In genomic region chr14:76947078-76947837, GRCh38 we compare ENCODE assay signal across 1 cellular context.
TF ChIP-seq lines count a peak whose summit lies in the region.

No MANE protein-coding gene starts in this region.

TF ChIP-seq in HepG2, 621 proteins besides CTCF, POLR2A, EP300 and RAD21 (continued from another document and continues in another):
- TF ChIP-seq KIAA2018 (CRISPR knock-in tag; IDR thresholded peaks at IDR 0.05; ENCODE audit: borderline replicate concordance), result no peak
- TF ChIP-seq NFKB2 (CRISPR knock-in tag; IDR thresholded peaks at IDR 0.05; ENCODE audit: borderline replicate concordance), result peak; percentile 75; the same call in 1 of the 2 replicates
- TF ChIP-seq NCOR1 (IDR thresholded peaks at IDR 0.05; ENCODE audit: borderline replicate concordance, low read length), result 0 out of 2 replicates have a peak, but pooled peaks have one; percentile 30
- no peak for TF ChIP-seq ZNF703 (CRISPR knock-in tag; IDR thresholded peaks at IDR 0.05; ENCODE audit: borderline replicate concordance)
- TF ChIP-seq, protein P1, sequence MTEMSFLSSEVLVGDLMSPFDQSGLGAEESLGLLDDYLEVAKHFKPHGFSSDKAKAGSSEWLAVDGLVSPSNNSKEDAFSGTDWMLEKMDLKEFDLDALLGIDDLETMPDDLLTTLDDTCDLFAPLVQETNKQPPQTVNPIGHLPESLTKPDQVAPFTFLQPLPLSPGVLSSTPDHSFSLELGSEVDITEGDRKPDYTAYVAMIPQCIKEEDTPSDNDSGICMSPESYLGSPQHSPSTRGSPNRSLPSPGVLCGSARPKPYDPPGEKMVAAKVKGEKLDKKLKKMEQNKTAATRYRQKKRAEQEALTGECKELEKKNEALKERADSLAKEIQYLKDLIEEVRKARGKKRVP (CRISPR knock-in tag; IDR thresholded peaks at IDR 0.05), result no peak
- no peak for TF ChIP-seq ZNF75D (CRISPR knock-in tag; IDR thresholded peaks at IDR 0.05; ENCODE audit: borderline replicate concordance)
- TF ChIP-seq, protein P2, sequence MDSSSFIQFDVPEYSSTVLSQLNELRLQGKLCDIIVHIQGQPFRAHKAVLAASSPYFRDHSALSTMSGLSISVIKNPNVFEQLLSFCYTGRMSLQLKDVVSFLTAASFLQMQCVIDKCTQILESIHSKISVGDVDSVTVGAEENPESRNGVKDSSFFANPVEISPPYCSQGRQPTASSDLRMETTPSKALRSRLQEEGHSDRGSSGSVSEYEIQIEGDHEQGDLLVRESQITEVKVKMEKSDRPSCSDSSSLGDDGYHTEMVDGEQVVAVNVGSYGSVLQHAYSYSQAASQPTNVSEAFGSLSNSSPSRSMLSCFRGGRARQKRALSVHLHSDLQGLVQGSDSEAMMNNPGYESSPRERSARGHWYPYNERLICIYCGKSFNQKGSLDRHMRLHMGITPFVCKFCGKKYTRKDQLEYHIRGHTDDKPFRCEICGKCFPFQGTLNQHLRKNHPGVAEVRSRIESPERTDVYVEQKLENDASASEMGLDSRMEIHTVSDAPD (CRISPR knock-in tag; IDR thresholded peaks at IDR 0.05), result no peak
- no peak for TF ChIP-seq STAT5B (CRISPR knock-in tag; IDR thresholded peaks at IDR 0.05)
- peak; percentile 52 for TF ChIP-seq PATZ1 (CRISPR knock-in tag; IDR thresholded peaks at IDR 0.05)
- 0 out of 2 replicates have a peak, but pooled peaks have one; percentile 36 for TF ChIP-seq HES4 (CRISPR knock-in tag; IDR thresholded peaks at IDR 0.05; ENCODE audit: borderline replicate concordance)
- no peak for TF ChIP-seq IRX3 (CRISPR knock-in tag; IDR thresholded peaks at IDR 0.05; ENCODE audit: borderline replicate concordance, low read depth)
- TF ChIP-seq ZNF841 (CRISPR knock-in tag; IDR thresholded peaks at IDR 0.05; ENCODE audit: borderline replicate concordance), result no peak
- peak; percentile 61; the same call in 1 of the 2 replicates for TF ChIP-seq ZNF619 (CRISPR knock-in tag; IDR thresholded peaks at IDR 0.05)
- no peak for TF ChIP-seq ZNF10 (CRISPR knock-in tag; IDR thresholded peaks at IDR 0.05; ENCODE audit: borderline replicate concordance, low read depth)
- TF ChIP-seq HCFC1 (IDR thresholded peaks at IDR 0.05; ENCODE audit: low read depth, low read length), result no peak
- TF ChIP-seq ZFYVE20 (CRISPR knock-in tag; IDR thresholded peaks at IDR 0.05; ENCODE audit: borderline replicate concordance, low read depth), result no peak
- no peak for TF ChIP-seq GTF3A (CRISPR knock-in tag; conservative IDR thresholded peaks at IDR 0.05)
- TF ChIP-seq, protein P3, sequence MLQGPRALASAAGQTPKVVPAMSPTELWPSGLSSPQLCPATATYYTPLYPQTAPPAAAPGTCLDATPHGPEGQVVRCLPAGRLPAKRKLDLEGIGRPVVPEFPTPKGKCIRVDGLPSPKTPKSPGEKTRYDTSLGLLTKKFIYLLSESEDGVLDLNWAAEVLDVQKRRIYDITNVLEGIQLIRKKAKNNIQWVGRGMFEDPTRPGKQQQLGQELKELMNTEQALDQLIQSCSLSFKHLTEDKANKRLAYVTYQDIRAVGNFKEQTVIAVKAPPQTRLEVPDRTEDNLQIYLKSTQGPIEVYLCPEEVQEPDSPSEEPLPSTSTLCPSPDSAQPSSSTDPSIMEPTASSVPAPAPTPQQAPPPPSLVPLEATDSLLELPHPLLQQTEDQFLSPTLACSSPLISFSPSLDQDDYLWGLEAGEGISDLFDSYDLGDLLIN (CRISPR knock-in tag; IDR thresholded peaks at IDR 0.05; ENCODE audit: borderline replicate concordance), result no peak
- TF ChIP-seq, protein P4, sequence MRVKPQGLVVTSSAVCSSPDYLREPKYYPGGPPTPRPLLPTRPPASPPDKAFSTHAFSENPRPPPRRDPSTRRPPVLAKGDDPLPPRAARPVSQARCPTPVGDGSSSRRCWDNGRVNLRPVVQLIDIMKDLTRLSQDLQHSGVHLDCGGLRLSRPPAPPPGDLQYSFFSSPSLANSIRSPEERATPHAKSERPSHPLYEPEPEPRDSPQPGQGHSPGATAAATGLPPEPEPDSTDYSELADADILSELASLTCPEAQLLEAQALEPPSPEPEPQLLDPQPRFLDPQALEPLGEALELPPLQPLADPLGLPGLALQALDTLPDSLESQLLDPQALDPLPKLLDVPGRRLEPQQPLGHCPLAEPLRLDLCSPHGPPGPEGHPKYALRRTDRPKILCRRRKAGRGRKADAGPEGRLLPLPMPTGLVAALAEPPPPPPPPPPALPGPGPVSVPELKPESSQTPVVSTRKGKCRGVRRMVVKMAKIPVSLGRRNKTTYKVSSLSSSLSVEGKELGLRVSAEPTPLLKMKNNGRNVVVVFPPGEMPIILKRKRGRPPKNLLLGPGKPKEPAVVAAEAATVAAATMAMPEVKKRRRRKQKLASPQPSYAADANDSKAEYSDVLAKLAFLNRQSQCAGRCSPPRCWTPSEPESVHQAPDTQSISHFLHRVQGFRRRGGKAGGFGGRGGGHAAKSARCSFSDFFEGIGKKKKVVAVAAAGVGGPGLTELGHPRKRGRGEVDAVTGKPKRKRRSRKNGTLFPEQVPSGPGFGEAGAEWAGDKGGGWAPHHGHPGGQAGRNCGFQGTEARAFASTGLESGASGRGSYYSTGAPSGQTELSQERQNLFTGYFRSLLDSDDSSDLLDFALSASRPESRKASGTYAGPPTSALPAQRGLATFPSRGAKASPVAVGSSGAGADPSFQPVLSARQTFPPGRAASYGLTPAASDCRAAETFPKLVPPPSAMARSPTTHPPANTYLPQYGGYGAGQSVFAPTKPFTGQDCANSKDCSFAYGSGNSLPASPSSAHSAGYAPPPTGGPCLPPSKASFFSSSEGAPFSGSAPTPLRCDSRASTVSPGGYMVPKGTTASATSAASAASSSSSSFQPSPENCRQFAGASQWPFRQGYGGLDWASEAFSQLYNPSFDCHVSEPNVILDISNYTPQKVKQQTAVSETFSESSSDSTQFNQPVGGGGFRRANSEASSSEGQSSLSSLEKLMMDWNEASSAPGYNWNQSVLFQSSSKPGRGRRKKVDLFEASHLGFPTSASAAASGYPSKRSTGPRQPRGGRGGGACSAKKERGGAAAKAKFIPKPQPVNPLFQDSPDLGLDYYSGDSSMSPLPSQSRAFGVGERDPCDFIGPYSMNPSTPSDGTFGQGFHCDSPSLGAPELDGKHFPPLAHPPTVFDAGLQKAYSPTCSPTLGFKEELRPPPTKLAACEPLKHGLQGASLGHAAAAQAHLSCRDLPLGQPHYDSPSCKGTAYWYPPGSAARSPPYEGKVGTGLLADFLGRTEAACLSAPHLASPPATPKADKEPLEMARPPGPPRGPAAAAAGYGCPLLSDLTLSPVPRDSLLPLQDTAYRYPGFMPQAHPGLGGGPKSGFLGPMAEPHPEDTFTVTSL (CRISPR knock-in tag; IDR thresholded peaks at IDR 0.05; ENCODE audit: borderline replicate concordance), result no peak
- no peak for TF ChIP-seq RBFOX2 (IDR thresholded peaks at IDR 0.05; ENCODE audit: low read depth, low read length)
- TF ChIP-seq ARNTL (CRISPR knock-in tag; IDR thresholded peaks at IDR 0.05), result no peak
- no peak for TF ChIP-seq ZMAT5 (CRISPR knock-in tag; IDR thresholded peaks at IDR 0.05; ENCODE audit: borderline replicate concordance, low read depth)
- TF ChIP-seq ZNF556 (CRISPR knock-in tag; IDR thresholded peaks at IDR 0.05; ENCODE audit: borderline replicate concordance), result no peak; the same call in 1 of the 2 replicates
- no peak for TF ChIP-seq ZNF614 (CRISPR knock-in tag; IDR thresholded peaks at IDR 0.05; ENCODE audit: borderline replicate concordance)
- no peak for TF ChIP-seq ADNP (CRISPR knock-in tag; IDR thresholded peaks at IDR 0.05)
- TF ChIP-seq ZNF746 (CRISPR knock-in tag; IDR thresholded peaks at IDR 0.05), result no peak
- TF ChIP-seq ZNF17 (CRISPR knock-in tag; IDR thresholded peaks at IDR 0.05), result no peak
- TF ChIP-seq CENPX (CRISPR knock-in tag; IDR thresholded peaks at IDR 0.05), result no peak
- TF ChIP-seq JDP2 (CRISPR knock-in tag; IDR thresholded peaks at IDR 0.05; ENCODE audit: borderline replicate concordance), result no peak
- TF ChIP-seq MBNL3 (CRISPR knock-in tag; conservative IDR thresholded peaks at IDR 0.05), result no peak
- TF ChIP-seq ZBTB7A (CRISPR knock-in tag; IDR thresholded peaks at IDR 0.05), result no peak
- TF ChIP-seq SNAPC2 (CRISPR knock-in tag; IDR thresholded peaks at IDR 0.05), result no peak
- no peak for TF ChIP-seq ZNF326 (CRISPR knock-in tag; IDR thresholded peaks at IDR 0.05; ENCODE audit: borderline replicate concordance)
- TF ChIP-seq, protein P5, sequence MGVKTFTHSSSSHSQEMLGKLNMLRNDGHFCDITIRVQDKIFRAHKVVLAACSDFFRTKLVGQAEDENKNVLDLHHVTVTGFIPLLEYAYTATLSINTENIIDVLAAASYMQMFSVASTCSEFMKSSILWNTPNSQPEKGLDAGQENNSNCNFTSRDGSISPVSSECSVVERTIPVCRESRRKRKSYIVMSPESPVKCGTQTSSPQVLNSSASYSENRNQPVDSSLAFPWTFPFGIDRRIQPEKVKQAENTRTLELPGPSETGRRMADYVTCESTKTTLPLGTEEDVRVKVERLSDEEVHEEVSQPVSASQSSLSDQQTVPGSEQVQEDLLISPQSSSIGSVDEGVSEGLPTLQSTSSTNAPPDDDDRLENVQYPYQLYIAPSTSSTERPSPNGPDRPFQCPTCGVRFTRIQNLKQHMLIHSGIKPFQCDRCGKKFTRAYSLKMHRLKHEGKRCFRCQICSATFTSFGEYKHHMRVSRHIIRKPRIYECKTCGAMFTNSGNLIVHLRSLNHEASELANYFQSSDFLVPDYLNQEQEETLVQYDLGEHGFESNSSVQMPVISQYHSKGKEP (CRISPR knock-in tag; IDR thresholded peaks at IDR 0.05), result no peak
- no peak for TF ChIP-seq ZNF234 (CRISPR knock-in tag; conservative IDR thresholded peaks at IDR 0.05)
